In the genomic region with DNA sequence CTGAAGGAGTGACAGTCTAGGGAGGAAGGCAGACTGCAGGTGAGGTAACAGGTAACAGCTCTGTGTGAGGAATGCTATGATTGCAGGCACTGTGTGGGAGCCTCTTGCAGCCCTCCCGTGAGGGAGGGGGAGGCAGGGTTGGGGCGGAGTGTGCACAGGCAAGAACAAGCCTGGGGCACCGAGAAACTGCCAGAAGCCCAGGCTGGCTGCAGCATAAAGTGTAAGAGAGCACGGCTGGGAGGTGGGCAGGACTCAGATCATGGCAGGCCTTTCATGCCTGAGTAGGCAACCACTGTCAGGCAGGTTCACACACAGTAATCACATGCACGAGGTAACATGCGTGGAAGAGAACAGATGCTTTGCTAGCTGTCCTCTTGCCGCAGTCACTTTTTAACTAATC, we compare ENCODE assay signal across 1 cellular context.
TF ChIP-seq lines count a peak whose summit lies in the region.

No MANE protein-coding gene starts in this region.

TF ChIP-seq in GM12878, 131 proteins besides CTCF, POLR2A, EP300 and RAD21:
- TF ChIP-seq PAX5 (IDR thresholded peaks at IDR 0.05; ENCODE audit: borderline replicate concordance, low read depth, low read length) (peak; percentile 65; the same call in 1 of the 2 replicates), MYC (IDR thresholded peaks at IDR 0.05; ENCODE audit: insufficient read depth, insufficient read length, insufficient replicate concordance, low read length, severe bottlenecking) (no peak), BHLHE40 (IDR thresholded peaks at IDR 0.05; ENCODE audit: borderline replicate concordance in 1 of 2, low read depth in 2 of 2, low read length in 1 of 2) (peak; percentile 17 to 59; a peak in 1 of 4 replicates), NR2C2 (IDR thresholded peaks at IDR 0.05; ENCODE audit: borderline replicate concordance, control insufficient read depth, insufficient read length, low read depth) (no peak), BCLAF1 (IDR thresholded peaks at IDR 0.05) (no peak), KDM1A (IDR thresholded peaks at IDR 0.05; ENCODE audit: borderline replicate concordance) (no peak)
